1 cellular context compared by ENCODE assay signal in the genomic region with DNA sequence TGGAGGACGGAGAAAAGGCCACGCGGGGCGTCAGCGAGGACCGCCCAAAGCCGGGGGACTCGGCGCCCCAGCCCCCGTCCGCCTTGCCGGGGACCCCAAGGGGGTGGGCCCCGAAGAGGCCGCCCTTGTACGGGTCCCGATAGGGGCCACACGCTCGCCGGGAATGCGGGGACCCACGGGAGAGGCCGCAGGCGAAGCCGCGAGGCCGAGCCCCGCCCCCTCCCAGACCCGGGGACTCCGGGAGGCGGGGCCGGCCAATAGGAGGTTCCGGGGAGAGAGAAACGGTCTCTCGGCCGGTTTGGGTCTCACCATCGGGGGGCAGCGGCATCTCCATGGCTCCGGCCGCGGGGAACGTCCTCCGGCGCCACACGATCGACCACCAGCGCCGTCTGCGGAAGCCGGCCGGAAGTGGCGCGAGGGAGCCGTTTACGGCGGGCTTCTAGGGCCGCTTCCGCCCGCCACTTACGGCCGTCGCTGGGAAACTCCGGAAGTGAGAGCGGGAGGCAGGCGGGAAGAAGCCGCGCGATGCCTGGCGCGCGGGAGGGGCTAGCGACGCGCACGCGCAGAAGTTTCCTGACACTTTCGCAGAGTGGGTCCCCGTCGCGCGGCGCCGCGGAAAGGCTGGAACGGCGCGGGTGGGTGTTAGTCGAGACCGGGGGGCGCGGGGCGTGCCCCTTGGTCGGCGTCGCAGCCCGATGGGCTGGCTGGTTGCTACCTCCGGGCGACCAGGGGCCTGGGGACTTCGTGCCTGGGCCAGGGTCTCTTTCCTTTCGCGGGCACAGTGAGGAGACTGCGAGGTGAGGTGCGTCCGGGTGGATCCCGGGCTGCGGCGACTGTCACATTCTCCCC.
A peak's percentile ranks its signal among the peaks of the same experiment; 100 is the strongest.
TF ChIP-seq lines count a peak whose summit lies in the region.

A gene with protein sequence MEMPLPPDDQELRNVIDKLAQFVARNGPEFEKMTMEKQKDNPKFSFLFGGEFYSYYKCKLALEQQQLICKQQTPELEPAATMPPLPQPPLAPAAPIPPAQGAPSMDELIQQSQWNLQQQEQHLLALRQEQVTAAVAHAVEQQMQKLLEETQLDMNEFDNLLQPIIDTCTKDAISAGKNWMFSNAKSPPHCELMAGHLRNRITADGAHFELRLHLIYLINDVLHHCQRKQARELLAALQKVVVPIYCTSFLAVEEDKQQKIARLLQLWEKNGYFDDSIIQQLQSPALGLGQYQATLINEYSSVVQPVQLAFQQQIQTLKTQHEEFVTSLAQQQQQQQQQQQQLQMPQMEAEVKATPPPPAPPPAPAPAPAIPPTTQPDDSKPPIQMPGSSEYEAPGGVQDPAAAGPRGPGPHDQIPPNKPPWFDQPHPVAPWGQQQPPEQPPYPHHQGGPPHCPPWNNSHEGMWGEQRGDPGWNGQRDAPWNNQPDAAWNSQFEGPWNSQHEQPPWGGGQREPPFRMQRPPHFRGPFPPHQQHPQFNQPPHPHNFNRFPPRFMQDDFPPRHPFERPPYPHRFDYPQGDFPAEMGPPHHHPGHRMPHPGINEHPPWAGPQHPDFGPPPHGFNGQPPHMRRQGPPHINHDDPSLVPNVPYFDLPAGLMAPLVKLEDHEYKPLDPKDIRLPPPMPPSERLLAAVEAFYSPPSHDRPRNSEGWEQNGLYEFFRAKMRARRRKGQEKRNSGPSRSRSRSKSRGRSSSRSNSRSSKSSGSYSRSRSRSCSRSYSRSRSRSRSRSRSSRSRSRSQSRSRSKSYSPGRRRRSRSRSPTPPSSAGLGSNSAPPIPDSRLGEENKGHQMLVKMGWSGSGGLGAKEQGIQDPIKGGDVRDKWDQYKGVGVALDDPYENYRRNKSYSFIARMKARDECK (minus strand): TSS at position 393 of the 849 bp plus-strand sequence. CDS start 59 bp downstream, at position 334.

TF ChIP-seq in K562, 482 proteins besides CTCF, POLR2A, EP300 and RAD21 (continued from another document and continues in another):
- TF ChIP-seq, protein P1, sequence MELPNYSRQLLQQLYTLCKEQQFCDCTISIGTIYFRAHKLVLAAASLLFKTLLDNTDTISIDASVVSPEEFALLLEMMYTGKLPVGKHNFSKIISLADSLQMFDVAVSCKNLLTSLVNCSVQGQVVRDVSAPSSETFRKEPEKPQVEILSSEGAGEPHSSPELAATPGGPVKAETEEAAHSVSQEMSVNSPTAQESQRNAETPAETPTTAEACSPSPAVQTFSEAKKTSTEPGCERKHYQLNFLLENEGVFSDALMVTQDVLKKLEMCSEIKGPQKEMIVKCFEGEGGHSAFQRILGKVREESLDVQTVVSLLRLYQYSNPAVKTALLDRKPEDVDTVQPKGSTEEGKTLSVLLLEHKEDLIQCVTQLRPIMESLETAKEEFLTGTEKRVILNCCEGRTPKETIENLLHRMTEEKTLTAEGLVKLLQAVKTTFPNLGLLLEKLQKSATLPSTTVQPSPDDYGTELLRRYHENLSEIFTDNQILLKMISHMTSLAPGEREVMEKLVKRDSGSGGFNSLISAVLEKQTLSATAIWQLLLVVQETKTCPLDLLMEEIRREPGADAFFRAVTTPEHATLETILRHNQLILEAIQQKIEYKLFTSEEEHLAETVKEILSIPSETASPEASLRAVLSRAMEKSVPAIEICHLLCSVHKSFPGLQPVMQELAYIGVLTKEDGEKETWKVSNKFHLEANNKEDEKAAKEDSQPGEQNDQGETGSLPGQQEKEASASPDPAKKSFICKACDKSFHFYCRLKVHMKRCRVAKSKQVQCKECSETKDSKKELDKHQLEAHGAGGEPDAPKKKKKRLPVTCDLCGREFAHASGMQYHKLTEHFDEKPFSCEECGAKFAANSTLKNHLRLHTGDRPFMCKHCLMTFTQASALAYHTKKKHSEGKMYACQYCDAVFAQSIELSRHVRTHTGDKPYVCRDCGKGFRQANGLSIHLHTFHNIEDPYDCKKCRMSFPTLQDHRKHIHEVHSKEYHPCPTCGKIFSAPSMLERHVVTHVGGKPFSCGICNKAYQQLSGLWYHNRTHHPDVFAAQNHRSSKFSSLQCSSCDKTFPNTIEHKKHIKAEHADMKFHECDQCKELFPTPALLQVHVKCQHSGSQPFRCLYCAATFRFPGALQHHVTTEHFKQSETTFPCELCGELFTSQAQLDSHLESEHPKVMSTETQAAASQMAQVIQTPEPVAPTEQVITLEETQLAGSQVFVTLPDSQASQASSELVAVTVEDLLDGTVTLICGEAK (IDR thresholded peaks at IDR 0.05): peak; percentile 96
- TF ChIP-seq, protein P1 (CRISPR knock-in tag; IDR thresholded peaks at IDR 0.05): no peak
- TF ChIP-seq TARDBP (IDR thresholded peaks at IDR 0.05): peak; percentile 76; the same call in 1 of the 2 replicates
- peak; percentile 54 for TF ChIP-seq CREB1 (IDR thresholded peaks at IDR 0.05)
- 0 out of 2 replicates have a peak, but pooled peaks have one; percentile 60 for TF ChIP-seq CREB1 (CRISPR knock-in tag; IDR thresholded peaks at IDR 0.05)
- no peak for TF ChIP-seq ILK (tag; IDR thresholded peaks at IDR 0.05; ENCODE audit: borderline replicate concordance, low read depth)
- TF ChIP-seq, protein P2, sequence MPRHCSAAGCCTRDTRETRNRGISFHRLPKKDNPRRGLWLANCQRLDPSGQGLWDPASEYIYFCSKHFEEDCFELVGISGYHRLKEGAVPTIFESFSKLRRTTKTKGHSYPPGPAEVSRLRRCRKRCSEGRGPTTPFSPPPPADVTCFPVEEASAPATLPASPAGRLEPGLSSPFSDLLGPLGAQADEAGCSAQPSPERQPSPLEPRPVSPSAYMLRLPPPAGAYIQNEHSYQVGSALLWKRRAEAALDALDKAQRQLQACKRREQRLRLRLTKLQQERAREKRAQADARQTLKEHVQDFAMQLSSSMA (CRISPR knock-in tag; IDR thresholded peaks at IDR 0.05): no peak
- TF ChIP-seq SOX6 (IDR thresholded peaks at IDR 0.05): peak; percentile 30; the same call in 1 of the 2 replicates
- peak; percentile 64 for TF ChIP-seq SP1 (CRISPR knock-in tag; IDR thresholded peaks at IDR 0.05)
- peak; percentile 80; the same call in 1 of the 2 replicates for TF ChIP-seq KLF13 (tag; IDR thresholded peaks at IDR 0.05; ENCODE audit: borderline replicate concordance, low read depth)
- TF ChIP-seq, protein P3, sequence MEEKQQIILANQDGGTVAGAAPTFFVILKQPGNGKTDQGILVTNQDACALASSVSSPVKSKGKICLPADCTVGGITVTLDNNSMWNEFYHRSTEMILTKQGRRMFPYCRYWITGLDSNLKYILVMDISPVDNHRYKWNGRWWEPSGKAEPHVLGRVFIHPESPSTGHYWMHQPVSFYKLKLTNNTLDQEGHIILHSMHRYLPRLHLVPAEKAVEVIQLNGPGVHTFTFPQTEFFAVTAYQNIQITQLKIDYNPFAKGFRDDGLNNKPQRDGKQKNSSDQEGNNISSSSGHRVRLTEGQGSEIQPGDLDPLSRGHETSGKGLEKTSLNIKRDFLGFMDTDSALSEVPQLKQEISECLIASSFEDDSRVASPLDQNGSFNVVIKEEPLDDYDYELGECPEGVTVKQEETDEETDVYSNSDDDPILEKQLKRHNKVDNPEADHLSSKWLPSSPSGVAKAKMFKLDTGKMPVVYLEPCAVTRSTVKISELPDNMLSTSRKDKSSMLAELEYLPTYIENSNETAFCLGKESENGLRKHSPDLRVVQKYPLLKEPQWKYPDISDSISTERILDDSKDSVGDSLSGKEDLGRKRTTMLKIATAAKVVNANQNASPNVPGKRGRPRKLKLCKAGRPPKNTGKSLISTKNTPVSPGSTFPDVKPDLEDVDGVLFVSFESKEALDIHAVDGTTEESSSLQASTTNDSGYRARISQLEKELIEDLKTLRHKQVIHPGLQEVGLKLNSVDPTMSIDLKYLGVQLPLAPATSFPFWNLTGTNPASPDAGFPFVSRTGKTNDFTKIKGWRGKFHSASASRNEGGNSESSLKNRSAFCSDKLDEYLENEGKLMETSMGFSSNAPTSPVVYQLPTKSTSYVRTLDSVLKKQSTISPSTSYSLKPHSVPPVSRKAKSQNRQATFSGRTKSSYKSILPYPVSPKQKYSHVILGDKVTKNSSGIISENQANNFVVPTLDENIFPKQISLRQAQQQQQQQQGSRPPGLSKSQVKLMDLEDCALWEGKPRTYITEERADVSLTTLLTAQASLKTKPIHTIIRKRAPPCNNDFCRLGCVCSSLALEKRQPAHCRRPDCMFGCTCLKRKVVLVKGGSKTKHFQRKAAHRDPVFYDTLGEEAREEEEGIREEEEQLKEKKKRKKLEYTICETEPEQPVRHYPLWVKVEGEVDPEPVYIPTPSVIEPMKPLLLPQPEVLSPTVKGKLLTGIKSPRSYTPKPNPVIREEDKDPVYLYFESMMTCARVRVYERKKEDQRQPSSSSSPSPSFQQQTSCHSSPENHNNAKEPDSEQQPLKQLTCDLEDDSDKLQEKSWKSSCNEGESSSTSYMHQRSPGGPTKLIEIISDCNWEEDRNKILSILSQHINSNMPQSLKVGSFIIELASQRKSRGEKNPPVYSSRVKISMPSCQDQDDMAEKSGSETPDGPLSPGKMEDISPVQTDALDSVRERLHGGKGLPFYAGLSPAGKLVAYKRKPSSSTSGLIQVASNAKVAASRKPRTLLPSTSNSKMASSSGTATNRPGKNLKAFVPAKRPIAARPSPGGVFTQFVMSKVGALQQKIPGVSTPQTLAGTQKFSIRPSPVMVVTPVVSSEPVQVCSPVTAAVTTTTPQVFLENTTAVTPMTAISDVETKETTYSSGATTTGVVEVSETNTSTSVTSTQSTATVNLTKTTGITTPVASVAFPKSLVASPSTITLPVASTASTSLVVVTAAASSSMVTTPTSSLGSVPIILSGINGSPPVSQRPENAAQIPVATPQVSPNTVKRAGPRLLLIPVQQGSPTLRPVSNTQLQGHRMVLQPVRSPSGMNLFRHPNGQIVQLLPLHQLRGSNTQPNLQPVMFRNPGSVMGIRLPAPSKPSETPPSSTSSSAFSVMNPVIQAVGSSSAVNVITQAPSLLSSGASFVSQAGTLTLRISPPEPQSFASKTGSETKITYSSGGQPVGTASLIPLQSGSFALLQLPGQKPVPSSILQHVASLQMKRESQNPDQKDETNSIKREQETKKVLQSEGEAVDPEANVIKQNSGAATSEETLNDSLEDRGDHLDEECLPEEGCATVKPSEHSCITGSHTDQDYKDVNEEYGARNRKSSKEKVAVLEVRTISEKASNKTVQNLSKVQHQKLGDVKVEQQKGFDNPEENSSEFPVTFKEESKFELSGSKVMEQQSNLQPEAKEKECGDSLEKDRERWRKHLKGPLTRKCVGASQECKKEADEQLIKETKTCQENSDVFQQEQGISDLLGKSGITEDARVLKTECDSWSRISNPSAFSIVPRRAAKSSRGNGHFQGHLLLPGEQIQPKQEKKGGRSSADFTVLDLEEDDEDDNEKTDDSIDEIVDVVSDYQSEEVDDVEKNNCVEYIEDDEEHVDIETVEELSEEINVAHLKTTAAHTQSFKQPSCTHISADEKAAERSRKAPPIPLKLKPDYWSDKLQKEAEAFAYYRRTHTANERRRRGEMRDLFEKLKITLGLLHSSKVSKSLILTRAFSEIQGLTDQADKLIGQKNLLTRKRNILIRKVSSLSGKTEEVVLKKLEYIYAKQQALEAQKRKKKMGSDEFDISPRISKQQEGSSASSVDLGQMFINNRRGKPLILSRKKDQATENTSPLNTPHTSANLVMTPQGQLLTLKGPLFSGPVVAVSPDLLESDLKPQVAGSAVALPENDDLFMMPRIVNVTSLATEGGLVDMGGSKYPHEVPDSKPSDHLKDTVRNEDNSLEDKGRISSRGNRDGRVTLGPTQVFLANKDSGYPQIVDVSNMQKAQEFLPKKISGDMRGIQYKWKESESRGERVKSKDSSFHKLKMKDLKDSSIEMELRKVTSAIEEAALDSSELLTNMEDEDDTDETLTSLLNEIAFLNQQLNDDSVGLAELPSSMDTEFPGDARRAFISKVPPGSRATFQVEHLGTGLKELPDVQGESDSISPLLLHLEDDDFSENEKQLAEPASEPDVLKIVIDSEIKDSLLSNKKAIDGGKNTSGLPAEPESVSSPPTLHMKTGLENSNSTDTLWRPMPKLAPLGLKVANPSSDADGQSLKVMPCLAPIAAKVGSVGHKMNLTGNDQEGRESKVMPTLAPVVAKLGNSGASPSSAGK (IDR thresholded peaks at IDR 0.05): peak; percentile 77
- TF ChIP-seq RB1 (IDR thresholded peaks at IDR 0.05; ENCODE audit: low read depth): peak; percentile 51
- TF ChIP-seq, protein P4, sequence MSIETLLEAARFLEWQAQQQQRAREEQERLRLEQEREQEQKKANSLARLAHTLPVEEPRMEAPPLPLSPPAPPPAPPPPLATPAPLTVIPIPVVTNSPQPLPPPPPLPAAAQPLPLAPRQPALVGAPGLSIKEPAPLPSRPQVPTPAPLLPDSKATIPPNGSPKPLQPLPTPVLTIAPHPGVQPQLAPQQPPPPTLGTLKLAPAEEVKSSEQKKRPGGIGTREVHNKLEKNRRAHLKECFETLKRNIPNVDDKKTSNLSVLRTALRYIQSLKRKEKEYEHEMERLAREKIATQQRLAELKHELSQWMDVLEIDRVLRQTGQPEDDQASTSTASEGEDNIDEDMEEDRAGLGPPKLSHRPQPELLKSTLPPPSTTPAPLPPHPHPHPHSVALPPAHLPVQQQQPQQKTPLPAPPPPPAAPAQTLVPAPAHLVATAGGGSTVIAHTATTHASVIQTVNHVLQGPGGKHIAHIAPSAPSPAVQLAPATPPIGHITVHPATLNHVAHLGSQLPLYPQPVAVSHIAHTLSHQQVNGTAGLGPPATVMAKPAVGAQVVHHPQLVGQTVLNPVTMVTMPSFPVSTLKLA (conservative IDR thresholded peaks at IDR 0.05): peak; percentile 81 to 86
- no peak for TF ChIP-seq ZNF668 (CRISPR knock-in tag; IDR thresholded peaks at IDR 0.05)
- TF ChIP-seq HMGN3 (IDR thresholded peaks at IDR 0.05; ENCODE audit: borderline replicate concordance, extremely low read depth, insufficient read length, low read depth, low read length): peak; percentile 79
